8 cellular contexts compared by ENCODE assay signal in genomic region chr10:30219977-30220751, GRCh38.
DNase-seq lines count a peak whose midpoint lies in the region; ATAC-seq and TF ChIP-seq lines count a peak whose summit lies in the region.

No MANE protein-coding gene starts in this region.

- H3K4me1 ChIP-seq in neuron (ENCODE audit: insufficient read depth, low read length) = peaks cover 10% of the 10 kb centered on the region

- H3K27ac Mint-ChIP-seq in Calu3 (ENCODE audit: unreplicated experiment) = no peak overlapping the region

- H3K36me3 Mint-ChIP-seq in Calu3 (ENCODE audit: insufficient read depth, unreplicated experiment) = no peaks in the 10 kb centered on the region

- ATAC-seq in GM18873 (IDR thresholded peaks at IDR 0.05; ENCODE audit: low FRiP score, unreplicated experiment) = no peak
- no peak for ATAC-seq in HG03520 (IDR thresholded peaks at IDR 0.05; ENCODE audit: unreplicated experiment)

- H3K4me1 Mint-ChIP-seq in Calu3 (ENCODE audit: low read depth, unreplicated experiment) = peaks cover 12% of the 10 kb centered on the region

- peaks cover 3% of the 10 kb centered on the region for H3K9me3 Mint-ChIP-seq in Calu3 (ENCODE audit: low read depth, unreplicated experiment)

- TF ChIP-seq CTCF in Calu3 (IDR thresholded peaks at IDR 0.05; ENCODE audit: unreplicated experiment) (no peak), coronary artery (IDR thresholded peaks at IDR 0.05) (no peak)

- H3K4me3 Mint-ChIP-seq in Calu3 (ENCODE audit: low read depth, unreplicated experiment) = peak overlapping the region; percentile 64

- H3K27me3 Mint-ChIP-seq in Calu3 (ENCODE audit: unreplicated experiment) = peaks cover 14% of the 10 kb centered on the region

- peak overlapping the region; percentile 29 for H2AFZ ChIP-seq in neuron (ENCODE audit: low read depth, low read length)

- H3K4me3 ChIP-seq in MG63 = peak overlapping the region; percentile 22
- H3K4me3 ChIP-seq in coronary artery = peak overlapping the region; percentile 55
- H3K4me3 ChIP-seq in neuron (ENCODE audit: low read length) = no peak overlapping the region

- peak overlapping the region in 1 of 2 donors; percentile 19 for H3K27ac ChIP-seq in coronary artery

- DNase-seq in Calu3 = peak; percentile 16
- peak; percentile 59 for DNase-seq in MG63
- no peak for DNase-seq in coronary artery (ENCODE audit: low spot score)
- DNase-seq in occipital lobe (lab: John Stamatoyannopoulos, UW) = no peak
- DNase-seq in SK-N-DZ (ENCODE audit: low spot score) = no peak

- BruUV-seq in Calu3 (replicated peaks; lab: Mats Ljungman, UMichigan) = no TSS peak

- H3K9me3 ChIP-seq in MG63 (no peaks in the 10 kb centered on the region), neuron (ENCODE audit: low read length) (no peaks in the 10 kb centered on the region)

- H3K27me3 ChIP-seq in MG63 (no peaks in the 10 kb centered on the region), neuron (ENCODE audit: insufficient read depth, low read length) (no peaks in the 10 kb centered on the region)

- intact Hi-C loops in Calu3 (cut with micrococcal nuclease; ENCODE audit: unreplicated experiment) = loop anchor here (10.0 kb wide), 1 partner anchor 295 kb away; no protein-coding TSS in a partner anchor

- H3K36me3 ChIP-seq in MG63 (no peaks in the 10 kb centered on the region), neuron (ENCODE audit: insufficient read depth, low read length) (no peaks in the 10 kb centered on the region)

- CTCF ChIA-PET in Calu3 (lab: Charles Lee) = interaction anchor here (0.7 kb wide), 1 partner anchor 10 kb away, joined by 3 read pairs; no protein-coding TSS in a partner anchor

Comparison
In these comparisons a context has a peak if more than half of its experiments do, and no peak if none do; other contexts are left out.
1. DNase-seq: peak in Calu3 (single experiment) and MG63 (single experiment); none in coronary artery (single experiment), occipital lobe (single experiment) and SK-N-DZ (single experiment).